In the genomic region with DNA sequence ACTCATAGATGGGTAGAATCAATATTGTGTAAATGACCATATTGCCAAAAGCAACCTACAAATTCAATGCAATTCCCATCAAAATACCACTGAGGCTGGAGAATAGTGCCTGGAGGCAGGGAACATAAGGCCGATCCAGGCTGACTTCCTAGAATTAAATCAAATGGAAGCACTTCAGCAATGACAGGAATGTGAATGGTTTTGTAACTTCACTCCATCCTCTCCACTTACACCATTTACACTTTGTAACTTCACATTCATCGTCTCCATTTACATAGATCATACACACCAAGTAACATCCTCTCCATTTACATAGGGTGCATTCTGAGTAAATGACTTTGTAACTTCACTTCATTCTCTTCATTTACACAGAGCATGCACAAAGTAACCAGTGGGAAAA, we compare ENCODE assay signal across 2 cellular contexts.
TF ChIP-seq lines count a peak whose summit lies in the region.

No MANE protein-coding gene starts in this region.

TF ChIP-seq in GM23338, 12 proteins besides CTCF, POLR2A, EP300 and RAD21 (continued from another document):
- TF ChIP-seq POLR2AphosphoS5 (IDR thresholded peaks at IDR 0.05; ENCODE audit: low read depth) (no peak), EZH2 (IDR thresholded peaks at IDR 0.05; ENCODE audit: low read depth, unreplicated experiment) (no peak), ZNF331 (CRISPR knock-in tag; IDR thresholded peaks at IDR 0.05; ENCODE audit: low read depth) (no peak)

TF ChIP-seq in SK-N-SH, 30 proteins besides CTCF, POLR2A, EP300 and RAD21 (continued from another document):
- TF ChIP-seq, protein P1, sequence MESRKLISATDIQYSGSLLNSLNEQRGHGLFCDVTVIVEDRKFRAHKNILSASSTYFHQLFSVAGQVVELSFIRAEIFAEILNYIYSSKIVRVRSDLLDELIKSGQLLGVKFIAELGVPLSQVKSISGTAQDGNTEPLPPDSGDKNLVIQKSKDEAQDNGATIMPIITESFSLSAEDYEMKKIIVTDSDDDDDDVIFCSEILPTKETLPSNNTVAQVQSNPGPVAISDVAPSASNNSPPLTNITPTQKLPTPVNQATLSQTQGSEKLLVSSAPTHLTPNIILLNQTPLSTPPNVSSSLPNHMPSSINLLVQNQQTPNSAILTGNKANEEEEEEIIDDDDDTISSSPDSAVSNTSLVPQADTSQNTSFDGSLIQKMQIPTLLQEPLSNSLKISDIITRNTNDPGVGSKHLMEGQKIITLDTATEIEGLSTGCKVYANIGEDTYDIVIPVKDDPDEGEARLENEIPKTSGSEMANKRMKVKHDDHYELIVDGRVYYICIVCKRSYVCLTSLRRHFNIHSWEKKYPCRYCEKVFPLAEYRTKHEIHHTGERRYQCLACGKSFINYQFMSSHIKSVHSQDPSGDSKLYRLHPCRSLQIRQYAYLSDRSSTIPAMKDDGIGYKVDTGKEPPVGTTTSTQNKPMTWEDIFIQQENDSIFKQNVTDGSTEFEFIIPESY (IDR thresholded peaks at IDR 0.05; ENCODE audit: borderline replicate concordance, low read depth), result no peak
- TF ChIP-seq NFIC (IDR thresholded peaks at IDR 0.05; ENCODE audit: borderline replicate concordance) (no peak), JUND (IDR thresholded peaks at IDR 0.05) (no peak), CHD2 (IDR thresholded peaks at IDR 0.05; ENCODE audit: low read length, partially characterized antibody) (no peak), NRF1 (IDR thresholded peaks at IDR 0.05; ENCODE audit: low read depth, low read length) (no peak)
- TF ChIP-seq, protein P2, sequence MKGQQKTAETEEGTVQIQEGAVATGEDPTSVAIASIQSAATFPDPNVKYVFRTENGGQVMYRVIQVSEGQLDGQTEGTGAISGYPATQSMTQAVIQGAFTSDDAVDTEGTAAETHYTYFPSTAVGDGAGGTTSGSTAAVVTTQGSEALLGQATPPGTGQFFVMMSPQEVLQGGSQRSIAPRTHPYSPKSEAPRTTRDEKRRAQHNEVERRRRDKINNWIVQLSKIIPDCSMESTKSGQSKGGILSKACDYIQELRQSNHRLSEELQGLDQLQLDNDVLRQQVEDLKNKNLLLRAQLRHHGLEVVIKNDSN (IDR thresholded peaks at IDR 0.05; ENCODE audit: borderline replicate concordance, low read depth), result no peak
